8 cellular contexts compared by ENCODE assay signal in genomic region chr19:12994701-12995595, GRCh38. TPM values are rescaled to one million over a fixed set of nuclear protein-coding genes. Genes with fewer than 3 reads are reported as not detected.
DNase-seq lines count a peak whose midpoint lies in the region; ATAC-seq, FAIRE-seq and TF ChIP-seq lines count a peak whose summit lies in the region.

TSS of gene NFIX (plus strand) at chr19:12995475. CDS start at chr19:12995838, 363 bp downstream.

- no peaks in the 10 kb centered on the region for H3K9me3 ChIP-seq in upper lobe of right lung

- H3K4me3 ChIP-seq in upper lobe of right lung = peak within 1 kb of the TSS; percentile 71

- peak within 1 kb of the TSS; percentile 98 for H3K27ac ChIP-seq in RWPE1
- peak within 1 kb of the TSS; percentile 89 for H3K27ac ChIP-seq in upper lobe of right lung

- POLR2A ChIA-PET in RWPE1 (lab: Yijun Ruan, JAX; ENCODE audit: low non-redundant PET) = interaction anchor here (0.6 kb wide), 1 partner anchor 14 kb away, joined by 4 read pairs; no protein-coding TSS in a partner anchor

- H3K27me3 ChIP-seq in upper lobe of right lung = no peaks in the 10 kb centered on the region

- H3K36me3 ChIP-seq in upper lobe of right lung = peaks cover 9% of the 10 kb centered on the region

- intact Hi-C loops in upper lobe of right lung (cut with DNase I) = no loop called here

- ATAC-seq in upper lobe of right lung (peak; percentile 58), HG03469 (IDR thresholded peaks at IDR 0.05; ENCODE audit: unreplicated experiment) (no peak)

- CTCF ChIA-PET in RWPE1 (lab: Yijun Ruan, JAX) = interaction anchor here (0.8 to 1.2 kb wide), 2 partner anchors 17 to 66 kb away, joined by 3 read pairs; no protein-coding TSS in a partner anchor

- DNase-seq in H54 (ENCODE audit: insufficient read length, low spot score) = peak; percentile 71
- no peak for DNase-seq in RWPE1 (ENCODE audit: low spot score)
- peak; percentile 72 for DNase-seq in activated naive CD4-positive, alpha-beta T cell treated with anti-CD3 and anti-CD28 coated beads, Interleukin-2, amount 50 U/mL, for 16 hours
- DNase-seq in germinal center (ENCODE audit: low spot score) = peak; percentile 64
- peak; percentile 34 for DNase-seq in occipital lobe (lab: John Stamatoyannopoulos, UW)
- DNase-seq in upper lobe of right lung = peak; percentile 87
- DNase-seq in hippocampal formation (lab: John Stamatoyannopoulos, UW) = no peak

- no peak for TF ChIP-seq CTCF in RWPE1 (conservative IDR thresholded peaks at IDR 0.05; ENCODE audit: low read depth)
- TF ChIP-seq CTCF in upper lobe of right lung (IDR thresholded peaks at IDR 0.05) = no peak

- FAIRE-seq in H54 (lab: Jason Lieb, UNC) = no peak

- H3K4me1 ChIP-seq in upper lobe of right lung = peaks cover 9% of the 10 kb centered on the region

- TF ChIP-seq POLR2A in H54 (IDR thresholded peaks at IDR 0.05; ENCODE audit: low read depth, low read length) = 0 out of 2 replicates have a peak, but pooled peaks have one; percentile 14

RNA-seq across cellular contexts. Expression of gene NFIX, which starts in this region (rescaled TPM):
- total RNA-seq in occipital lobe (124 TPM), upper lobe of right lung (168 TPM)

Comparison
In these comparisons a context has a peak if more than half of its experiments do, and no peak if none do; other contexts are left out.
1. DNase-seq: peak in H54 (single experiment), activated naive CD4-positive, alpha-beta T cell treated with anti-CD3 and anti-CD28 coated beads, Interleukin-2, amount 50 U/mL, for 16 hours (single experiment), germinal center (single experiment), occipital lobe (single experiment) and upper lobe of right lung (single experiment); none in RWPE1 (single experiment) and hippocampal formation (0 of 2).